ENCODE assay signal across 1 cellular context in genomic region chr1:77940921-77941570, GRCh38.
TF ChIP-seq lines count a peak whose summit lies in the region.

No MANE protein-coding gene starts in this region.

TF ChIP-seq in GM23338, 12 proteins besides CTCF, POLR2A, EP300 and RAD21 (continued from another document):
- TF ChIP-seq ZNF331 (CRISPR knock-in tag; IDR thresholded peaks at IDR 0.05; ENCODE audit: low read depth) (no peak), CREB1 (CRISPR knock-in tag; IDR thresholded peaks at IDR 0.05; ENCODE audit: low read depth) (no peak), ZNF114 (CRISPR knock-in tag; IDR thresholded peaks at IDR 0.05) (no peak), EZH2phosphoT487 (IDR thresholded peaks at IDR 0.05; ENCODE audit: unreplicated experiment) (no peak), NANOG (IDR thresholded peaks at IDR 0.05; ENCODE audit: borderline replicate concordance) (no peak), STAT1 (IDR thresholded peaks at IDR 0.05; ENCODE audit: unreplicated experiment) (no peak)
